Comparison of ENCODE assay signal across 1 cellular context in genomic region chr7:29564455-29565185, GRCh38.
TF ChIP-seq lines count a peak whose summit lies in the region.

No MANE protein-coding gene starts in this region.

TF ChIP-seq in HepG2, 621 proteins besides CTCF, POLR2A, EP300 and RAD21 (continued from another document and continues in another):
- TF ChIP-seq CEBPZ (IDR thresholded peaks at IDR 0.05; ENCODE audit: low read length) (no peak), RFX3 (CRISPR knock-in tag; IDR thresholded peaks at IDR 0.05) (no peak), NFYC (CRISPR knock-in tag; IDR thresholded peaks at IDR 0.05) (no peak), GFI1 (CRISPR knock-in tag; IDR thresholded peaks at IDR 0.05; ENCODE audit: borderline replicate concordance) (peak; percentile 49; the same call in 1 of the 2 replicates), ZBTB46 (CRISPR knock-in tag; IDR thresholded peaks at IDR 0.05; ENCODE audit: borderline replicate concordance) (no peak), HNF1B (CRISPR knock-in tag; IDR thresholded peaks at IDR 0.05) (0 out of 2 replicates have a peak, but pooled peaks have one; percentile 4), ZNF17 (CRISPR knock-in tag; IDR thresholded peaks at IDR 0.05) (0 out of 2 replicates have a peak, but pooled peaks have one; percentile 73), RXRB (CRISPR knock-in tag; IDR thresholded peaks at IDR 0.05; ENCODE audit: borderline replicate concordance) (no peak; the same call in 1 of the 2 replicates), PAWR (CRISPR knock-in tag; IDR thresholded peaks at IDR 0.05; ENCODE audit: borderline replicate concordance) (0 out of 2 replicates have a peak, but pooled peaks have one; percentile 51), AFF4 (CRISPR knock-in tag; IDR thresholded peaks at IDR 0.05) (no peak), ZFP82 (CRISPR knock-in tag; IDR thresholded peaks at IDR 0.05; ENCODE audit: borderline replicate concordance) (0 out of 2 replicates have a peak, but pooled peaks have one; percentile 69), ZNF720 (CRISPR knock-in tag; IDR thresholded peaks at IDR 0.05) (no peak), ZNF432 (CRISPR knock-in tag; IDR thresholded peaks at IDR 0.05; ENCODE audit: borderline replicate concordance) (no peak), KAT7 (CRISPR knock-in tag; IDR thresholded peaks at IDR 0.05; ENCODE audit: borderline replicate concordance) (no peak; the same call in none of the 2 replicates), GMEB2 (CRISPR knock-in tag; IDR thresholded peaks at IDR 0.05; ENCODE audit: low read depth) (no peak), MXI1 (IDR thresholded peaks at IDR 0.05; ENCODE audit: borderline replicate concordance, low read depth, low read length) (no peak), DR1 (CRISPR knock-in tag; IDR thresholded peaks at IDR 0.05) (no peak; the same call in 1 of the 2 replicates), REST (IDR thresholded peaks at IDR 0.05; ENCODE audit: borderline replicate concordance in 1 of 2, low read depth in 1 of 2, low read length in 2 of 2) (no peak), ZNF839 (CRISPR knock-in tag; IDR thresholded peaks at IDR 0.05; ENCODE audit: borderline replicate concordance) (no peak), ZNF691 (CRISPR knock-in tag; IDR thresholded peaks at IDR 0.05; ENCODE audit: borderline replicate concordance, low read depth) (no peak; the same call in 1 of the 2 replicates), ARNT2 (CRISPR knock-in tag; IDR thresholded peaks at IDR 0.05; ENCODE audit: low read depth) (0 out of 2 replicates have a peak, but pooled peaks have one; percentile 39), CBX2 (IDR thresholded peaks at IDR 0.05; ENCODE audit: low read depth, low read length) (no peak), CBX2 (CRISPR knock-in tag; IDR thresholded peaks at IDR 0.05; ENCODE audit: low read depth) (no peak), NFATC3 (CRISPR knock-in tag; IDR thresholded peaks at IDR 0.05) (no peak), AHR (CRISPR knock-in tag; IDR thresholded peaks at IDR 0.05) (no peak), PRPF4 (IDR thresholded peaks at IDR 0.05; ENCODE audit: low read depth, low read length, poor library complexity, severe bottlenecking) (no peak), FOSL1 (CRISPR knock-in tag; IDR thresholded peaks at IDR 0.05; ENCODE audit: borderline replicate concordance) (no peak), MTF1 (CRISPR knock-in tag; IDR thresholded peaks at IDR 0.05) (no peak), ZNF639 (CRISPR knock-in tag; conservative IDR thresholded peaks at IDR 0.05) (no peak), GMEB1 (CRISPR knock-in tag; IDR thresholded peaks at IDR 0.05; ENCODE audit: borderline replicate concordance) (no peak), SP5 (CRISPR knock-in tag; IDR thresholded peaks at IDR 0.05; ENCODE audit: borderline replicate concordance, low read depth) (no peak), ZNF607 (CRISPR knock-in tag; IDR thresholded peaks at IDR 0.05; ENCODE audit: borderline replicate concordance) (peak; percentile 21; the same call in 1 of the 2 replicates), ZNF530 (CRISPR knock-in tag; IDR thresholded peaks at IDR 0.05; ENCODE audit: low read depth) (no peak), ZNF280B (CRISPR knock-in tag; IDR thresholded peaks at IDR 0.05; ENCODE audit: borderline replicate concordance) (no peak; the same call in 1 of the 2 replicates)
